In genomic region chrX:137549846-137550534, GRCh38 we compare ENCODE assay signal across 17 cellular contexts. TPM values are rescaled to one million over a fixed set of nuclear protein-coding genes. Genes with fewer than 3 reads are reported as not detected.
DNase-seq lines count a peak whose midpoint lies in the region; TF ChIP-seq lines count a peak whose summit lies in the region.
"Had no signal": no experiment of that assay in that cellular context is flagged by ENCODE, and none has a peak within 500 bp of the region (broad histone marks: within the 10 kb centered on the region; RNA-seq: fewer than 3 reads in every experiment).

No MANE protein-coding gene starts in this region.

- intact Hi-C loops in A673 (cut with micrococcal nuclease; ENCODE audit: unreplicated experiment) = no loop called here

- no peaks in the 10 kb centered on the region for H3K9me3 ChIP-seq in A673 (ENCODE audit: low read depth, low read length, poor library complexity, severe bottlenecking)
- H3K9me3 ChIP-seq: MG63 had no signal

- peak overlapping the region; percentile 40 for H3K4me3 ChIP-seq in A673 (ENCODE audit: low read depth, low read length, poor library complexity, severe bottlenecking)
- H3K4me3 ChIP-seq in H7 (ENCODE audit: insufficient read depth, low read depth, low read length) = peak overlapping the region; percentile 37
- H3K4me3 ChIP-seq: MG63 had no signal

- POLR2A ChIA-PET in A673 (lab: Charles Lee; ENCODE audit: low non-redundant PET) = interaction anchor here (0.8 kb wide), 1 partner anchor 13 kb away, joined by 3 read pairs; no protein-coding TSS in a partner anchor

- H3K27me3 Mint-ChIP-seq in nephron (ENCODE audit: low read depth) = peaks cover 89% of the 10 kb centered on the region

- H3K27me3 ChIP-seq in A673 (replicated peaks; ENCODE audit: insufficient read depth, low read depth, low read length, poor library complexity) = no peaks in the 10 kb centered on the region
- peaks cover 51% of the 10 kb centered on the region for H3K27me3 ChIP-seq in H7 (ENCODE audit: control insufficient read depth, insufficient read depth, low read length)
- H3K27me3 ChIP-seq: MG63 had no signal

- H3K36me3 ChIP-seq in A673 (ENCODE audit: insufficient read depth, low read length, poor library complexity, severe bottlenecking) = no peaks in the 10 kb centered on the region
- no peaks in the 10 kb centered on the region for H3K36me3 ChIP-seq in H7 (replicated peaks; ENCODE audit: control insufficient read depth, insufficient read depth, low read length)
- H3K36me3 ChIP-seq: MG63 had no signal

- peak overlapping the region; percentile 59 to 70 (median 62) for H3K4me3 Mint-ChIP-seq in nephron
- H3K4me3 Mint-ChIP-seq: stimulated activated naive CD8-positive, alpha-beta T cell treated with anti-CD3 and anti-CD28 coated beads, Interleukin-15, Interleukin-2, amounts not matched to agents 100 ng/mL and 50 ng/mL, for 24 hours; T-helper 17 cell had no signal

- CTCF ChIA-PET in A673 (lab: Charles Lee) = no interaction called here

- no peaks in the 10 kb centered on the region for H3K4me1 ChIP-seq in A673 (ENCODE audit: insufficient read depth, low read length, poor library complexity, severe bottlenecking)

- BruUV-seq in A673 (replicated peaks; lab: Mats Ljungman, UMichigan) = no TSS peak

- no peak for TF ChIP-seq CTCF in A673 (conservative IDR thresholded peaks at IDR 0.05; ENCODE audit: low read depth, low read length)
- TF ChIP-seq CTCF in nephron (IDR thresholded peaks at IDR 0.05; ENCODE audit: unreplicated experiment in 3 of 3) = no peak

- peaks cover 5% of the 10 kb centered on the region for H3K4me1 Mint-ChIP-seq in nephron

- no peak overlapping the region for H3K27ac Mint-ChIP-seq in nephron
- H3K27ac Mint-ChIP-seq: stimulated activated naive CD8-positive, alpha-beta T cell treated with anti-CD3 and anti-CD28 coated beads, Interleukin-15, Interleukin-2, amounts not matched to agents 100 ng/mL and 50 ng/mL, for 24 hours; T-helper 17 cell had no signal

- peak overlapping the region; percentile 7 for H3K27ac ChIP-seq in A673 (ENCODE audit: low read depth, low read length, poor library complexity, severe bottlenecking)
- H3K27ac ChIP-seq: RWPE1 had no signal

- DNase-seq in A673 (ENCODE audit: low spot score) = no peak
- peak; percentile 78 for DNase-seq in H7
- DNase-seq in ecto neural progenitor cell (ENCODE audit: low spot score) = peak; percentile 61
- DNase-seq in hippocampal formation (lab: John Stamatoyannopoulos, UW) = no peak
- DNase-seq in NK-92 (lab: John Stamatoyannopoulos, UW; ENCODE audit: unreplicated experiment) = no peak
- no peak for DNase-seq in NCI-H2196 (lab: John Stamatoyannopoulos, UW; ENCODE audit: unreplicated experiment)
- DNase-seq in activated CD4-positive, alpha-beta T cell treated with anti-CD3 and anti-CD28 coated beads, Interleukin-2, amount 50 U/mL, for 4 hours = no peak
- DNase-seq: dermis blood vessel endothelial cell, MG63, NCI-H2029 treated with DMSO at 0.1 percent for 48 hours, nucleus accumbens, T-helper 17 cell had no signal

- peaks cover 18% of the 10 kb centered on the region for H3K9me3 Mint-ChIP-seq in nephron
- H3K9me3 Mint-ChIP-seq: stimulated activated naive CD8-positive, alpha-beta T cell treated with anti-CD3 and anti-CD28 coated beads, Interleukin-15, Interleukin-2, amounts not matched to agents 100 ng/mL and 50 ng/mL, for 24 hours had no signal

- H3K36me3 Mint-ChIP-seq in nephron (ENCODE audit: low read depth) = no peaks in the 10 kb centered on the region

RNA-seq across cellular contexts. Expression of gene ZIC3, which starts 15.9 kb away (rescaled TPM):
- total RNA-seq in A673 (2021) = 8.9 and 12.3 TPM in 2 replicates
- total RNA-seq in H7 (2014; rRNA removed; shearing (Covaris generic)) = 114 and 140 TPM in 2 replicates
- total RNA-seq: dermis blood vessel endothelial cell, fibroblast of lung, lung microvascular endothelial cell, T-helper 17 cell had no signal

Comparison
In these comparisons a context has a peak if more than half of its experiments do, and no peak if none do; other contexts are left out.
1. DNase-seq: peak in H7 (single experiment) and ecto neural progenitor cell (single experiment); none in A673 (single experiment), hippocampal formation (0 of 2), NK-92 (single experiment), NCI-H2196 (single experiment) and activated CD4-positive, alpha-beta T cell treated with anti-CD3 and anti-CD28 coated beads, Interleukin-2, amount 50 U/mL, for 4 hours (0 of 2).